Comparison of ENCODE assay signal across 8 cellular contexts in the genomic region with DNA sequence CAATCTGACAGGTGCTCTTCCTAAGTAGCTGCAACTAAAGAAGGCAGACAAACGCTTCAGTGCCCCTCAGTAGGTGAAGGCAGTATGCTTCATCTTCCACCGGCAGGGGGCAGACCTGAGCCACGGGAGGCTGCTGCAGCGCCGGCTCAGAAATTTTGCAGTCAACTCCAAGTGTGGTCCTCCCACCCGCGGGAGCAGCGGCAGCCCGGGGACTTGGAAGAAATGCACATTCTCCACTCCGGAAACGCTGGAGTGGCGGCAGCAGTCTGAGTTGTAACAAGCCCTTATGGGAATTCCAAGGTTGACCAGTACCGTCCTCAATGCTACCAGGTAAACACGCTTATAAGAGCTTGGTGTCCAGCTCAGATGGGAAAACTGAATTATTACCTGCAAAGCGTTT. TPM values are rescaled to one million over a fixed set of nuclear protein-coding genes. Genes with fewer than 3 reads are reported as not detected.
DNase-seq lines count a peak whose midpoint lies in the region; ATAC-seq, FAIRE-seq and TF ChIP-seq lines count a peak whose summit lies in the region.

No MANE protein-coding gene starts in this region.

- H3K4me2 ChIP-seq in parathyroid adenoma (ENCODE audit: low read length), result no peak overlapping the region

- H3K27ac ChIP-seq in parathyroid adenoma, result no peak overlapping the region
- H3K27ac ChIP-seq in transverse colon, result no peak overlapping the region

- H2AFZ ChIP-seq in parathyroid adenoma, result no peak overlapping the region

- H3K4me3 ChIP-seq in parathyroid adenoma (ENCODE audit: low read depth, low read length) (no peak overlapping the region), transverse colon (peak overlapping the region in 1 of 4 donors; percentile 24)

- 7 to 10% methylated on average over 4 to 15 of the region's 15 CpGs for WGBS in transverse colon (ENCODE audit: low coverage in 1 of 2), 2 donors

- H3K9ac ChIP-seq in parathyroid adenoma, result no peak overlapping the region

- ATAC-seq in GM19351 (IDR thresholded peaks at IDR 0.05; ENCODE audit: unreplicated experiment), result peak; percentile 82

- H3K27me3 ChIP-seq in parathyroid adenoma (ENCODE audit: control insufficient read depth, insufficient read depth, low read length), result no peaks in the 10 kb centered on the region
- peaks cover 52% of the 10 kb centered on the region for H3K27me3 ChIP-seq in transverse colon

- H3K36me3 ChIP-seq in parathyroid adenoma (ENCODE audit: control insufficient read depth, insufficient read depth, low read length) (no peaks in the 10 kb centered on the region), transverse colon (no peaks in the 10 kb centered on the region)

- no peaks in the 10 kb centered on the region for H3K9me3 ChIP-seq in parathyroid adenoma (ENCODE audit: control insufficient read depth, low read length)
- no peaks in the 10 kb centered on the region for H3K9me3 ChIP-seq in transverse colon

- intact Hi-C loops in transverse colon (cut with DNase I; ENCODE audit: low total_unique reads), result loop anchor here (1.0 kb wide), 1 partner anchor 1262 kb away; no protein-coding TSS in a partner anchor

- H3K79me2 ChIP-seq in parathyroid adenoma, result no peaks in the 10 kb centered on the region

- H3K4me1 ChIP-seq in parathyroid adenoma (peaks cover 2% of the 10 kb centered on the region), transverse colon (peaks cover 0 to 27% (median 19%) of the 10 kb centered on the region in 4 donors)

- no peak for TF ChIP-seq POLR2A in transverse colon (IDR thresholded peaks at IDR 0.05)

- in situ Hi-C loops in transverse colon (cut with MboI; ENCODE audit: low pct_ligation_motif_present in 1 of 4, low pct_unique_long_range_greater_than_20kb in 1 of 4, low sequenced_read_pairs in 3 of 4), result loop anchor here (5.0 to 25.0 kb wide), 4 partner anchors 1177 to 1270 kb away; no protein-coding TSS in a partner anchor

- FAIRE-seq in HTR-8/SVneo (lab: Jason Lieb, UNC), result peak; percentile 76

- DNase-seq in COLO668 (lab: John Stamatoyannopoulos, UW; ENCODE audit: unreplicated experiment) (peak; percentile 92), HTR-8/SVneo (ENCODE audit: insufficient read length, low spot score) (peak; percentile 71), RPMI7951 (ENCODE audit: low read depth) (peak; percentile 64), globus pallidus (ENCODE audit: low spot score) (peak; percentile 40), transverse colon (peak; percentile 77)
- peak; percentile 47 for DNase-seq in activated gamma-delta T cell treated with anti-CD3 and anti-CD28 coated beads, Interleukin-2, amount 50 U/mL, for 16 hours (ENCODE audit: low read depth)

- no peak for TF ChIP-seq EP300 in transverse colon (IDR thresholded peaks at IDR 0.05; ENCODE audit: low read depth)

- TF ChIP-seq CTCF in parathyroid adenoma (IDR thresholded peaks at IDR 0.05) (peak; percentile 90), transverse colon (IDR thresholded peaks at IDR 0.05) (peak; percentile 74 to 96 (median 93))

RNA-seq across cellular contexts. Expression of a gene that starts 3.4 kb away (rescaled TPM):
- 10.1 and 11.7 TPM in 2 replicates for total RNA-seq in RPMI7951 (2014; rRNA removed; shearing (Covaris generic))
- 100 to 1,000 TPM in 1 of 4 donors, 10 to 100 TPM in 3; 25.4 to 118 (median 57.6) TPM for total RNA-seq in transverse colon

RNA-seq across cellular contexts. Expression of a gene that starts 29.4 kb away (rescaled TPM):
- total RNA-seq in RPMI7951 (2014; rRNA removed; shearing (Covaris generic)), result not detected in 2 replicates
- total RNA-seq in transverse colon, result not detected

RNA-seq across cellular contexts. Expression of a gene that starts 44.8 kb away (rescaled TPM):
- not detected in 2 replicates for total RNA-seq in RPMI7951 (2014; rRNA removed; shearing (Covaris generic))
- total RNA-seq in transverse colon, result not detected

Comparison
In these comparisons a context has a peak if more than half of its experiments do, and no peak if none do; other contexts are left out.
1. DNase-seq: peak in every context shown above with its lines; median percentile 92 in COLO668; 77 in transverse colon; 71 in HTR-8/SVneo; 64 in RPMI7951; 47 in activated gamma-delta T cell treated with anti-CD3 and anti-CD28 coated beads, Interleukin-2, amount 50 U/mL, for 16 hours; 40 in globus pallidus.